In genomic region chr16:8621572-8622314, GRCh38 we compare ENCODE assay signal across 8 cellular contexts. TPM values are rescaled to one million over a fixed set of nuclear protein-coding genes. Genes with fewer than 3 reads are reported as not detected.
DNase-seq lines count a peak whose midpoint lies in the region; ATAC-seq lines count a peak whose summit lies in the region.

TSS of gene METTL22 (plus strand) at chr16:8621698. CDS start at chr16:8625666, 3,968 bp downstream.

- H3K27ac Mint-ChIP-seq in T-helper 2 cell treated with Interferon-gamma antibody and Interleukin-4, amounts not matched to agents 5 μg/mL and 100 μg/mL, for 36 hours, result peak within 1 kb of the TSS; percentile 86

- under 1% methylated on average over 51 of the region's 51 CpGs for WGBS in right cardiac atrium
- under 1% methylated on average over 51 of the region's 51 CpGs for WGBS in urinary bladder

- peak; percentile 69 for ATAC-seq in GM18499 (IDR thresholded peaks at IDR 0.05; ENCODE audit: insufficient read depth, unreplicated experiment)
- ATAC-seq in HG02885 (IDR thresholded peaks at IDR 0.05; ENCODE audit: poor library complexity, unreplicated experiment), result peak; percentile 91
- peak; percentile 99 for ATAC-seq in right cardiac atrium

- intact Hi-C loops in right cardiac atrium (cut with DNase I), result no loop called here

- peaks cover 8% of the 10 kb centered on the region for H3K36me3 Mint-ChIP-seq in T-helper 2 cell treated with Interferon-gamma antibody and Interleukin-4, amounts not matched to agents 5 μg/mL and 100 μg/mL, for 36 hours (ENCODE audit: low read depth)

- H3K4me3 Mint-ChIP-seq in T-helper 2 cell treated with Interferon-gamma antibody and Interleukin-4, amounts not matched to agents 5 μg/mL and 100 μg/mL, for 36 hours, result peak within 1 kb of the TSS; percentile 97

- peaks cover 11% of the 10 kb centered on the region for H3K27me3 Mint-ChIP-seq in T-helper 2 cell treated with Interferon-gamma antibody and Interleukin-4, amounts not matched to agents 5 μg/mL and 100 μg/mL, for 36 hours (ENCODE audit: low read depth)

- H3K4me1 ChIP-seq in right cardiac atrium (ENCODE audit: control insufficient read depth, insufficient read depth, low read length) (peaks cover 2% of the 10 kb centered on the region), urinary bladder (ENCODE audit: insufficient read depth) (peaks cover 1% of the 10 kb centered on the region)

- DNase-seq in NCI-H187 (lab: John Stamatoyannopoulos, UW) (peak; percentile 64 to 67), anterior cingulate cortex (lab: John Stamatoyannopoulos, UW) (peak; percentile 19 to 94 (median 78)), right cardiac atrium (peak; percentile 94 to 97 (median 97)), pulmonary artery endothelial cell (ENCODE audit: low read depth, low spot score) (peak; percentile 41)
- DNase-seq in T-helper 2 cell treated with Interferon-gamma antibody and Interleukin-4, amounts not matched to agents 5 μg/mL and 100 μg/mL, for 36 hours (ENCODE audit: low spot score), result peak; percentile 92

- H3K4me3 ChIP-seq in right cardiac atrium (ENCODE audit: low read length) (peak within 1 kb of the TSS; percentile 91), urinary bladder (ENCODE audit: low read depth, low read length) (peak within 1 kb of the TSS; percentile 67)

- no peaks in the 10 kb centered on the region for H3K9me3 Mint-ChIP-seq in T-helper 2 cell treated with Interferon-gamma antibody and Interleukin-4, amounts not matched to agents 5 μg/mL and 100 μg/mL, for 36 hours

- no peaks in the 10 kb centered on the region for H3K27me3 ChIP-seq in right cardiac atrium (ENCODE audit: control insufficient read depth, insufficient read depth)

- peak within 1 kb of the TSS; percentile 86 for H3K27ac ChIP-seq in right cardiac atrium (ENCODE audit: low read length)
- H3K27ac ChIP-seq in urinary bladder (ENCODE audit: low read depth), result peak within 1 kb of the TSS; percentile 70

- peaks cover 4% of the 10 kb centered on the region for H3K4me1 Mint-ChIP-seq in T-helper 2 cell treated with Interferon-gamma antibody and Interleukin-4, amounts not matched to agents 5 μg/mL and 100 μg/mL, for 36 hours (ENCODE audit: low read depth)

- H3K36me3 ChIP-seq in urinary bladder (ENCODE audit: insufficient read depth), result peaks cover 4% of the 10 kb centered on the region

- H3K9me3 ChIP-seq in right cardiac atrium (ENCODE audit: control insufficient read depth, low read length), result no peaks in the 10 kb centered on the region

RNA-seq across cellular contexts. Expression of gene METTL22, which starts in this region (rescaled TPM):
- 10 to 100 TPM; 28.1 to 37.3 (median 33.3) TPM for total RNA-seq in right cardiac atrium
- polyA plus RNA-seq in right cardiac atrium, result 26.9 TPM
- total RNA-seq in pulmonary artery endothelial cell, result 21.8 and 28.1 TPM in 2 replicates
- total RNA-seq in urinary bladder, result 22.4 TPM
- 25.2 TPM for polyA plus RNA-seq in urinary bladder

Comparison
In these comparisons a context has a peak if more than half of its experiments do, and no peak if none do; other contexts are left out.
1. Peak in every context shown above with its lines: DNase-seq, ATAC-seq, H3K4me3 ChIP-seq and H3K27ac ChIP-seq.
2. DNase-seq: peak in every context shown above with its lines; median percentile 97 in right cardiac atrium; 92 in T-helper 2 cell treated with Interferon-gamma antibody and Interleukin-4, amounts not matched to agents 5 μg/mL and 100 μg/mL, for 36 hours; 78 in anterior cingulate cortex; 66 in NCI-H187; 41 in pulmonary artery endothelial cell.